ENCODE assay signal across 1 cellular context in genomic region chr9:127497656-127498290, GRCh38.
TF ChIP-seq lines count a peak whose summit lies in the region.

No MANE protein-coding gene starts in this region.

TF ChIP-seq in HepG2, 621 proteins besides CTCF, POLR2A, EP300 and RAD21:
- no peak for TF ChIP-seq CENPT (CRISPR knock-in tag; IDR thresholded peaks at IDR 0.05; ENCODE audit: low read depth)
- TF ChIP-seq SP4 (CRISPR knock-in tag; IDR thresholded peaks at IDR 0.05) = no peak
- TF ChIP-seq IRF9 (CRISPR knock-in tag; IDR thresholded peaks at IDR 0.05; ENCODE audit: borderline replicate concordance) = no peak
- TF ChIP-seq ATF6 (CRISPR knock-in tag; conservative IDR thresholded peaks at IDR 0.05) = no peak
- no peak for TF ChIP-seq KDM3A (CRISPR knock-in tag; IDR thresholded peaks at IDR 0.05; ENCODE audit: low read depth)
- TF ChIP-seq ZNF446 (CRISPR knock-in tag; IDR thresholded peaks at IDR 0.05) = no peak
- no peak for TF ChIP-seq ZNF878 (CRISPR knock-in tag; IDR thresholded peaks at IDR 0.05)
TF ChIP-seq in HepG2: peak in this region for 0.
